23 cellular contexts compared by ENCODE assay signal in genomic region chr4:86101841-86102240, GRCh38.
"Had no signal": no experiment of that assay in that cellular context is flagged by ENCODE, and none has a peak within 500 bp of the region (broad histone marks: within the 10 kb centered on the region; RNA-seq: fewer than 3 reads in every experiment).

No MANE protein-coding gene starts in this region.

- H3K4me3 ChIP-seq: coronary artery, gastrocnemius medialis, heart right ventricle had no signal

- H3K27ac ChIP-seq: brain microvascular endothelial cell, coronary artery, epithelial cell of prostate, foreskin keratinocyte, gastrocnemius medialis, heart right ventricle, VCaP had no signal

- H3K27me3 ChIP-seq: brain microvascular endothelial cell, foreskin keratinocyte, gastrocnemius medialis, heart right ventricle had no signal

- H3K4me1 ChIP-seq: foreskin keratinocyte, gastrocnemius medialis, heart right ventricle had no signal

- DNase-seq: activated CD4-positive, alpha-beta memory T cell treated with anti-CD3 and anti-CD28 coated beads, Interleukin-2, amount 10 ng/mL, durations not matched to agents 7 days and 5 days; activated CD4-positive, alpha-beta T cell treated with anti-CD3 and anti-CD28 coated beads for 1 hour; activated CD4-positive, alpha-beta T cell treated with anti-CD3 and anti-CD28 coated beads for 4 hours; activated CD4-positive, alpha-beta T cell treated with anti-CD3 and anti-CD28 coated beads, Interleukin-2, amount 10 ng/mL, durations not matched to agents 7 days and 5 days; activated CD4-positive, alpha-beta T cell treated with anti-CD3 and anti-CD28 coated beads, Interleukin-2, amount 50 U/mL, for 4 hours; activated CD8-positive, alpha-beta memory T cell treated with anti-CD3 and anti-CD28 coated beads, Interleukin-2, amount 50 U/mL, for 48 hours; activated effector memory CD4-positive, alpha-beta T cell treated with Interleukin-2 at 50 U/mL for 16 hours; activated gamma-delta T cell treated with Interleukin-2 at 50 U/mL for 16 hours; activated naive CD4-positive, alpha-beta T cell treated with anti-CD3 and anti-CD28 coated beads, Interleukin-2, amount 50 U/mL, for 16 hours; activated naive CD4-positive, alpha-beta T cell treated with Interleukin-2 at 50 U/mL for 16 hours; activated T-cell treated with anti-CD3 and anti-CD28 coated beads for 4 hours; activated T-cell treated with anti-CD3 and anti-CD28 coated beads, Interleukin-2, amount 50 U/mL, for 24 hours; amniotic stem cell; anterior cingulate cortex; brain microvascular endothelial cell; effector CD8-positive, alpha-beta T cell; foreskin keratinocyte; gastrocnemius medialis; heart right ventricle; T-helper 2 cell had no signal

- H3K36me3 ChIP-seq: brain microvascular endothelial cell, gastrocnemius medialis, heart right ventricle had no signal

- H3K9me3 ChIP-seq: gastrocnemius medialis, heart right ventricle had no signal
